Comparison of ENCODE assay signal across 8 cellular contexts in genomic region chr14:77458249-77458950, GRCh38. TPM values are rescaled to one million over a fixed set of nuclear protein-coding genes. Genes with fewer than 3 reads are reported as not detected.
DNase-seq lines count a peak whose midpoint lies in the region; ATAC-seq and TF ChIP-seq lines count a peak whose summit lies in the region.

No MANE protein-coding gene starts in this region.

- ATAC-seq in HG02852 (IDR thresholded peaks at IDR 0.05; ENCODE audit: unreplicated experiment): peak; percentile 8
- ATAC-seq in upper lobe of right lung: peak; percentile 5

- TF ChIP-seq CTCF in fibroblast of pulmonary artery (IDR thresholded peaks at IDR 0.05; ENCODE audit: low read length, missing control alignments) (no peak), upper lobe of right lung (IDR thresholded peaks at IDR 0.05) (no peak)

- H3K27me3 ChIP-seq in neuron (ENCODE audit: insufficient read depth, low read length): no peaks in the 10 kb centered on the region
- H3K27me3 ChIP-seq in upper lobe of right lung: no peaks in the 10 kb centered on the region

- H3K27ac ChIP-seq in upper lobe of right lung: peak overlapping the region; percentile 89

- H3K36me3 ChIP-seq in neuron (ENCODE audit: insufficient read depth, low read length) (peaks cover 37% of the 10 kb centered on the region), upper lobe of right lung (peaks cover 43% of the 10 kb centered on the region)

- H3K4me3 ChIP-seq in fibroblast of pulmonary artery (replicated peaks; ENCODE audit: low read depth, low read length): peak overlapping the region; percentile 96
- H3K4me3 ChIP-seq in neuron (ENCODE audit: low read length): peak overlapping the region; percentile 67
- peak overlapping the region; percentile 92 for H3K4me3 ChIP-seq in upper lobe of right lung

- H3K9me3 ChIP-seq in neuron (ENCODE audit: low read length) (no peaks in the 10 kb centered on the region), upper lobe of right lung (no peaks in the 10 kb centered on the region)

- intact Hi-C loops in upper lobe of right lung (cut with DNase I): no loop called here

- H3K4me1 ChIP-seq in neuron (ENCODE audit: insufficient read depth, low read length) (peaks cover 12% of the 10 kb centered on the region), upper lobe of right lung (peaks cover 23% of the 10 kb centered on the region)

- DNase-seq in SKM-1 treated with dmso at 0.1 percent for 144 hours (lab: John Stamatoyannopoulos, UW; ENCODE audit: unreplicated experiment): peak; percentile 0
- no peak for DNase-seq in SKM-1 (lab: John Stamatoyannopoulos, UW; ENCODE audit: unreplicated experiment)
- DNase-seq in NCI-H2171 treated with DMSO at 0.1 percent for 48 hours (lab: John Stamatoyannopoulos, UW): peak; percentile 59
- peak; percentile 44 for DNase-seq in activated T-cell treated with anti-CD3 and anti-CD28 coated beads, Interleukin-2, amount 50 U/mL, for 1 hour
- peak; percentile 27 for DNase-seq in fibroblast of pulmonary artery (ENCODE audit: low read depth)
- DNase-seq in upper lobe of right lung: no peak

- H2AFZ ChIP-seq in neuron (ENCODE audit: low read depth, low read length): peak overlapping the region; percentile 31

RNA-seq across cellular contexts. Expression of gene AHSA1, which starts 0.5 kb away (rescaled TPM):
- total RNA-seq in upper lobe of right lung: 120 TPM

RNA-seq across cellular contexts. Expression of gene VIPAS39, which starts 1.0 kb away (rescaled TPM):
- 14.5 TPM for total RNA-seq in upper lobe of right lung

RNA-seq across cellular contexts. Expression of gene NOXRED1, which starts 35.1 kb away (rescaled TPM):
- total RNA-seq in upper lobe of right lung: 0.55 TPM

RNA-seq across cellular contexts. Expression of gene ISM2, which starts 40.2 kb away (rescaled TPM):
- not detected for total RNA-seq in upper lobe of right lung

Comparison
In these comparisons a context has a peak if more than half of its experiments do, and no peak if none do; other contexts are left out.
1. DNase-seq: peak in SKM-1 treated with dmso at 0.1 percent for 144 hours (single experiment), NCI-H2171 treated with DMSO at 0.1 percent for 48 hours (single experiment), activated T-cell treated with anti-CD3 and anti-CD28 coated beads, Interleukin-2, amount 50 U/mL, for 1 hour (single experiment) and fibroblast of pulmonary artery (single experiment); none in SKM-1 (single experiment) and upper lobe of right lung (single experiment).
2. Peak in every context shown above with its lines, with median percentiles within 50 percentile points of each other: H3K4me3 ChIP-seq.